In the genomic region with DNA sequence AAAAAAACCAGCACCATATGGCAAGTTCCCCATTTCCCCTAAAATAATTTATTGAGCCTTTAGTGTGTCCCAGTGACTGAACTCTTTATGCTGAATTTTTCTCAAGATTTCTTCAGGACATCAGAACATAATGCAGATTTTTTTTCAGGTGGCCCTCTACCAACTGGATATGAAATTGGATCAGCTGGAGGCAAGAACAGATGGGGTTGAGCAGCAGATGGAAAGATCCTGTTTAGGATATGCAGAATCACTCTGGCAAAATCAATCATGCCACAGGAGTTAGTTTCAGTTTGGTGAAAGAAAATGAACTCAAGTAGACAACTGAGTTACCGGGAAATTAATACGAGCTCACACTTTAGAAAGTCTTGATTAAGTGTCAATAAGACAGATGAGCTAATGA, we compare ENCODE assay signal across 19 cellular contexts.
DNase-seq lines count a peak whose midpoint lies in the region; ATAC-seq and TF ChIP-seq lines count a peak whose summit lies in the region.
"Had no signal": no experiment of that assay in that cellular context is flagged by ENCODE, and none has a peak within 500 bp of the region (broad histone marks: within the 10 kb centered on the region; RNA-seq: fewer than 3 reads in every experiment).

No MANE protein-coding gene starts in this region.

- no peaks in the 10 kb centered on the region for H3K36me3 ChIP-seq in lower lobe of right lung
- H3K36me3 ChIP-seq: BLaER1 treated with 17β-estradiol and CSF1 and Interleukin-3, amounts not matched to agents 10 nM and 100 nM; HAP-1 had no signal

- ATAC-seq in HG03432 (IDR thresholded peaks at IDR 0.05; ENCODE audit: unreplicated experiment) (no peak), lower lobe of right lung (no peak)
- ATAC-seq: HepG2 had no signal

- no peak overlapping the region for H3K27ac ChIP-seq in lower lobe of right lung
- H3K27ac ChIP-seq: 22Rv1; BLaER1 treated with 17β-estradiol and CSF1 and Interleukin-3, amounts not matched to agents 10 nM and 100 nM had no signal

- H3K9me3 ChIP-seq in lower lobe of right lung = no peaks in the 10 kb centered on the region
- H3K9me3 ChIP-seq: HAP-1 had no signal

- H3K4me1 ChIP-seq in lower lobe of right lung = no peaks in the 10 kb centered on the region
- H3K4me1 ChIP-seq: BLaER1 treated with 17β-estradiol and CSF1 and Interleukin-3, amounts not matched to agents 10 nM and 100 nM; HAP-1 had no signal

- no peaks in the 10 kb centered on the region for H3K27me3 ChIP-seq in lower lobe of right lung (ENCODE audit: low read depth)
- H3K27me3 ChIP-seq: BLaER1 treated with 17β-estradiol and CSF1 and Interleukin-3, amounts not matched to agents 10 nM and 100 nM had no signal

- intact Hi-C loops in lower lobe of right lung (cut with DNase I) = no loop called here

- H3K4me3 ChIP-seq in lower lobe of right lung = no peak overlapping the region
- H3K4me3 ChIP-seq: BLaER1 treated with 17β-estradiol and CSF1 and Interleukin-3, amounts not matched to agents 10 nM and 100 nM; HAP-1 had no signal

- no peak for TF ChIP-seq CTCF in lower lobe of right lung (IDR thresholded peaks at IDR 0.05)

- DNase-seq in Ammon's horn (ENCODE audit: low spot score) (peak; percentile 14), NCI-H1694 treated with DMSO at 0.1 percent for 48 hours (lab: John Stamatoyannopoulos, UW) (peak; percentile 75), NCI-H524 (lab: John Stamatoyannopoulos, UW) (peak; percentile 42 to 81), SK-N-DZ (ENCODE audit: low spot score) (peak; percentile 8), kidney tubule cell (ENCODE audit: low spot score) (no peak), lower lobe of right lung (no peak)
- DNase-seq in activated CD4-positive, alpha-beta T cell treated with anti-CD3 and anti-CD28 coated beads for 48 hours = no peak
- DNase-seq: AML-193; Calu3; CD4-positive, CD25-positive, alpha-beta regulatory T cell; DMS153; DMS79 treated with DMSO at 0.1 percent for 48 hours; EL; GDM1 had no signal

Comparison
In these comparisons a context has a peak if more than half of its experiments do, and no peak if none do; other contexts are left out.
1. DNase-seq: peak in Ammon's horn (single experiment), NCI-H1694 treated with DMSO at 0.1 percent for 48 hours (single experiment), NCI-H524 (2 of 2) and SK-N-DZ (single experiment); none in activated CD4-positive, alpha-beta T cell treated with anti-CD3 and anti-CD28 coated beads for 48 hours (single experiment), kidney tubule cell (single experiment) and lower lobe of right lung (single experiment).